ENCODE assay signal across 11 cellular contexts in genomic region chr16:74015953-74016352, GRCh38.
"Had no signal": no experiment of that assay in that cellular context is flagged by ENCODE, and none has a peak within 500 bp of the region (broad histone marks: within the 10 kb centered on the region; RNA-seq: fewer than 3 reads in every experiment).

No MANE protein-coding gene starts in this region.

- FAIRE-seq: H1, H54 had no signal

- H3K4me2 ChIP-seq: GM23338 had no signal

- H3K27ac ChIP-seq: GM23248 had no signal

- H2AFZ ChIP-seq: GM23248, GM23338 had no signal

- ATAC-seq: GM23338, HCT116 had no signal

- H3K36me3 ChIP-seq: HAP-1 had no signal

- H3K4me3 ChIP-seq: GM23248, GM23338, HAP-1 had no signal

- H3K9me3 ChIP-seq: HAP-1 had no signal

- DNase-seq: GM23248, GOT3, H7, H9, HCEC 1CT, HFFc6 had no signal

- H3K9ac ChIP-seq: GM23248 had no signal
